In genomic region chr4:138707746-138708145, GRCh38 we compare ENCODE assay signal across 14 cellular contexts.
"Had no signal": no experiment of that assay in that cellular context is flagged by ENCODE, and none has a peak within 500 bp of the region (broad histone marks: within the 10 kb centered on the region; RNA-seq: fewer than 3 reads in every experiment).

No MANE protein-coding gene starts in this region.

- DNase-seq: activated B cell treated with CpG ODN at 0.5 μM for 24 hours; activated CD4-positive, alpha-beta T cell treated with anti-CD3 and anti-CD28 coated beads, Interleukin-2, amount 50 U/mL, for 1 hour; activated CD8-positive, alpha-beta memory T cell treated with anti-CD3 and anti-CD28 coated beads for 24 hours; activated naive CD4-positive, alpha-beta T cell; erythroblast; foreskin melanocyte; left colon; lower lobe of right lung; SW 1271 had no signal

- H3K27ac ChIP-seq: ascending aorta, lower lobe of right lung, neutrophil, parathyroid adenoma, tibial nerve had no signal

- ATAC-seq: left colon; lower lobe of right lung; stimulated activated memory B cell treated with anti-CD40 and anti-IgM and Interleukin-4, amounts not matched to agents 10 μg/mL and 1 μg/mL and 100 μg/mL, for 72 hours had no signal
